Comparison of ENCODE assay signal across 8 cellular contexts in genomic region chr14:43894534-43894933, GRCh38.
DNase-seq lines count a peak whose midpoint lies in the region; ATAC-seq, FAIRE-seq and TF ChIP-seq lines count a peak whose summit lies in the region.

No MANE protein-coding gene starts in this region.

- WGBS in lower leg skin, 2 donors = 59 to 65% methylated on average over 3 of the region's 3 CpGs

- H3K27me3 ChIP-seq in GM06990 (replicated peaks; ENCODE audit: control insufficient read depth, insufficient read depth, low read length) (no peaks in the 10 kb centered on the region), Panc1 (ENCODE audit: control insufficient read depth, insufficient read depth, low read length) (no peaks in the 10 kb centered on the region)

- no peaks in the 10 kb centered on the region for H3K9me3 ChIP-seq in Panc1 (ENCODE audit: control insufficient read depth, insufficient read depth, low read depth, low read length)

- CTCF ChIA-PET in Panc1 (lab: Charles Lee) = no interaction called here

- POLR2A ChIA-PET in Panc1 (lab: Charles Lee) = no interaction called here

- intact Hi-C loops in Panc1 (cut with micrococcal nuclease; ENCODE audit: unreplicated experiment) (no loop called here), lower leg skin (cut with DNase I; ENCODE audit: low total_unique reads) (loop anchor here (10.0 kb wide), 1 partner anchor 1900 kb away; no protein-coding TSS in a partner anchor)

- ATAC-seq in Panc1 = no peak
- no peak for ATAC-seq in GM21786 (IDR thresholded peaks at IDR 0.05; ENCODE audit: unreplicated experiment)

- no peak for DNase-seq in GM06990 (ENCODE audit: extremely low read depth, insufficient read length)
- DNase-seq in HFF-Myc (ENCODE audit: extremely low read depth, low read depth) = no peak
- no peak for DNase-seq in Panc1 (ENCODE audit: low read depth, low spot score)
- DNase-seq in iPS-NIHi11 (ENCODE audit: low spot score) = peak; percentile 54
- DNase-seq in RCC 7860 (ENCODE audit: low spot score) = no peak
- DNase-seq in NK-92 treated with Interleukin-12 subunit alpha and Interleukin-12 subunit beta, amount 100 ng/mL, for 24 hours (lab: John Stamatoyannopoulos, UW) = no peak
- no peak for DNase-seq in lower leg skin (ENCODE audit: low spot score in 2 of 2)

- TF ChIP-seq CTCF in GM06990 (IDR thresholded peaks at IDR 0.05; ENCODE audit: insufficient read depth, low read length, poor library complexity, severe bottlenecking) (peak; percentile 10), HFF-Myc (IDR thresholded peaks at IDR 0.05; ENCODE audit: low read depth, low read length, missing control alignments) (peak; percentile 15), Panc1 (IDR thresholded peaks at IDR 0.05) (peak; percentile 47; the same call in 1 of the 2 replicates), lower leg skin (IDR thresholded peaks at IDR 0.05) (no peak)

- H3K36me3 ChIP-seq in GM06990 (ENCODE audit: control insufficient read depth, insufficient read depth, low read length) (no peaks in the 10 kb centered on the region), Panc1 (ENCODE audit: control insufficient read depth, insufficient read depth, low read length) (no peaks in the 10 kb centered on the region)

- no peak for FAIRE-seq in RCC 7860 (lab: Jason Lieb, UNC)

- H3K4me3 ChIP-seq in GM06990 (replicated peaks; ENCODE audit: low read depth, low read length) = no peak overlapping the region
- H3K4me3 ChIP-seq in HFF-Myc (replicated peaks; ENCODE audit: low read depth, low read length) = no peak overlapping the region
- H3K4me3 ChIP-seq in Panc1 (ENCODE audit: low read depth in 2 of 2, low read length in 2 of 2) = no peak overlapping the region
- H3K4me3 ChIP-seq in lower leg skin (ENCODE audit: low read depth, poor library complexity, severe bottlenecking) = no peak overlapping the region

- H3K27ac ChIP-seq in Panc1 (ENCODE audit: low read length) = no peak overlapping the region

- BruUV-seq in Panc1 (replicated peaks; lab: Mats Ljungman, UMichigan) = no TSS peak

- H3K4me1 ChIP-seq in Panc1 (ENCODE audit: control insufficient read depth, insufficient read depth, low read length) = no peaks in the 10 kb centered on the region

- no peak for TF ChIP-seq POLR2A in lower leg skin (IDR thresholded peaks at IDR 0.05)

- in situ Hi-C loops in Panc1 (cut with HindIII; ENCODE audit: low pct_unique_long_range_greater_than_20kb, low sequenced_read_pairs) = no loop called here

Comparison
In these comparisons a context has a peak if more than half of its experiments do, and no peak if none do; other contexts are left out.
1. CTCF ChIP-seq: peak in GM06990 (single experiment), HFF-Myc (single experiment) and Panc1 (single experiment); none in lower leg skin (0 of 3).